8 cellular contexts compared by ENCODE assay signal in the genomic region with DNA sequence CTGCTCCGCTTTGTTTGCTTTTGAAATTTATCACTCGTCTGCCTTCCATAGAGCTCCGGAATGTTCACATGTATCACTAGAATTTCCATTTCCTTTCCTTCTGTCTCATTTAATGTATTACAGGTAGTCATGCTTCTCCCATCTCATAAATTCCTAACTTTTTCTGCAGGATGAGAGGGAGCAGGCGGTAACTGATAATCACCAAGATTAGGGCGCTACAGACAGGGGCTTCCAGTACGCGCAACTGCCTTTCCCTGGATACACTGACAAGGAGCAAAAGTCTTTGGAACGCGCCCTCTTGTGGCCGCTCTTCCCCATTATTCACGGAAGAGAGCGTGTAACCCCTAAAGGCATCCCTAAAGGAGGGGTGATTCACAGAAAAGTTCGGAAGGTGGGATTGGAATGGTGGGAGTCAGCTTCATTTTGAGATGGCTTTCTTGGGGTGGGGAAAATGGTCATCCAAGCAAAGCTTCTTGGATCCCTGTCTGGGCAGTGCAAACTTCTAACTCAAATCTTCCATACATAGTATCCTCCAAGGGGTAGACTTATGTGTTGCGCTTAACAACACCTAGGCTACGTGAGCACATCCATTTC. TPM values are rescaled to one million over a fixed set of nuclear protein-coding genes. Genes with fewer than 3 reads are reported as not detected.
A peak's percentile ranks its signal among the peaks of the same experiment; 100 is the strongest.
DNase-seq lines count a peak whose midpoint lies in the region; TF ChIP-seq lines count a peak whose summit lies in the region.

No MANE protein-coding gene starts in this region.

- DNase-seq in NCI-H2227 (lab: John Stamatoyannopoulos, UW; ENCODE audit: unreplicated experiment): peak; percentile 18
- no peak for DNase-seq in NCI-H2227 treated with DMSO at 0.1 percent for 48 hours (lab: John Stamatoyannopoulos, UW)
- DNase-seq in HL-60 (ENCODE audit: low read depth in 1 of 2, low spot score in 1 of 2): peak in 1 of 2 experiments; percentile 46
- DNase-seq in SJSA1 (ENCODE audit: low read depth in 1 of 2, low spot score in 2 of 2): peak; percentile 83 to 96
- DNase-seq in epithelial cell of prostate (ENCODE audit: low read depth, low spot score): no peak
- DNase-seq in type B pancreatic cell (ENCODE audit: extremely low spot score, unreplicated experiment): no peak
- no peak for DNase-seq in stimulated activated naive CD4-positive, alpha-beta T cell (lab: John Stamatoyannopoulos, UW)

- H3K27me3 Mint-ChIP-seq in type B pancreatic cell: peaks cover 18% of the 10 kb centered on the region

- H3K27ac ChIP-seq in HL-60 (replicated peaks) (no peak overlapping the region), SJSA1 (peak overlapping the region; percentile 92), epithelial cell of prostate (peak overlapping the region; percentile 80), mesodermal cell (ENCODE audit: low read depth, low read length, severe bottlenecking) (peak overlapping the region; percentile 39)

- H3K27me3 ChIP-seq in HL-60 (ENCODE audit: insufficient read depth, poor library complexity, severe bottlenecking): peaks cover 26% of the 10 kb centered on the region
- H3K27me3 ChIP-seq in SJSA1 (replicated peaks): no peaks in the 10 kb centered on the region

- H3K4me1 ChIP-seq in SJSA1 (replicated peaks) (peaks cover 36% of the 10 kb centered on the region), mesodermal cell (ENCODE audit: control insufficient read depth, insufficient read depth, low read length, poor library complexity, severe bottlenecking) (peaks cover 21% of the 10 kb centered on the region)

- TF ChIP-seq CTCF in HL-60 (IDR thresholded peaks at IDR 0.05; ENCODE audit: insufficient read depth, low read length): peak; percentile 61
- peak; percentile 87 for TF ChIP-seq CTCF in type B pancreatic cell (conservative IDR thresholded peaks at IDR 0.05)

- 47 to 83% methylated on average over 9 to 11 of the region's 15 CpGs for WGBS in mesodermal cell (ENCODE audit: insufficient coverage in 2 of 2), 2 experiments

- H3K4me3 Mint-ChIP-seq in type B pancreatic cell: peak overlapping the region; percentile 91

- H3K9me3 Mint-ChIP-seq in type B pancreatic cell: no peaks in the 10 kb centered on the region

- peaks cover 18% of the 10 kb centered on the region for H3K36me3 Mint-ChIP-seq in type B pancreatic cell

- H3K36me3 ChIP-seq in SJSA1 (peaks cover 71% of the 10 kb centered on the region), mesodermal cell (ENCODE audit: control insufficient read depth, insufficient read depth, low read length) (peaks cover 18% of the 10 kb centered on the region)

- no peak overlapping the region for H3K4me3 ChIP-seq in HL-60 (replicated peaks; ENCODE audit: insufficient read depth, low read length)
- peak overlapping the region; percentile 58 for H3K4me3 ChIP-seq in SJSA1
- H3K4me3 ChIP-seq in mesodermal cell (ENCODE audit: extremely low read depth, insufficient read depth, low read length, poor library complexity, severe bottlenecking): no peak overlapping the region

- peaks cover 51% of the 10 kb centered on the region for H3K4me1 Mint-ChIP-seq in type B pancreatic cell (ENCODE audit: unreplicated experiment)

- H3K9me3 ChIP-seq in SJSA1 (replicated peaks): no peaks in the 10 kb centered on the region
- H3K9me3 ChIP-seq in mesodermal cell (ENCODE audit: control insufficient read depth, low read length): no peaks in the 10 kb centered on the region

- H3K27ac Mint-ChIP-seq in type B pancreatic cell: peak overlapping the region; percentile 71

RNA-seq across cellular contexts. Expression of a gene that starts 6.5 kb away (rescaled TPM):
- 14.3 and 20.2 TPM in 2 replicates for total RNA-seq in SJSA1 (2014; rRNA removed; shearing (Covaris generic))
- 9.5 TPM for polyA plus RNA-seq in mesodermal cell (2013, experiment 1 of 2)
- polyA plus RNA-seq in mesodermal cell (2013, experiment 2 of 2): 6.9 TPM
- total RNA-seq in type B pancreatic cell (ENCODE audit: low replicate concordance): 19.9 and 29.3 TPM in 2 replicates

Comparison
In these comparisons a context has a peak if more than half of its experiments do, and no peak if none do; other contexts are left out.
1. DNase-seq: peak in NCI-H2227 (single experiment) and SJSA1 (2 of 2); none in NCI-H2227 treated with DMSO at 0.1 percent for 48 hours (single experiment), epithelial cell of prostate (single experiment), type B pancreatic cell (single experiment) and stimulated activated naive CD4-positive, alpha-beta T cell (0 of 6).